Comparison of ENCODE assay signal across 11 cellular contexts in genomic region chr14:102262894-102263462, GRCh38. TPM values are rescaled to one million over a fixed set of nuclear protein-coding genes. Genes with fewer than 3 reads are reported as not detected.
A peak's percentile ranks its signal among the peaks of the same experiment; 100 is the strongest.
DNase-seq lines count a peak whose midpoint lies in the region; ATAC-seq and TF ChIP-seq lines count a peak whose summit lies in the region.
"Had no signal": no experiment of that assay in that cellular context is flagged by ENCODE, and none has a peak within 500 bp of the region (broad histone marks: within the 10 kb centered on the region; RNA-seq: fewer than 3 reads in every experiment).

No MANE protein-coding gene starts in this region.

- ATAC-seq in SK-N-SH treated with all-trans-retinoic acid at 6 μM for 48 hours (peak; percentile 79), left ventricle myocardium superior (peak; percentile 21)
- ATAC-seq in activated CD4-positive, alpha-beta T cell treated with anti-CD3 and anti-CD28 coated beads for 36 hours: no peak
- ATAC-seq: stimulated activated naive B cell treated with anti-CD40 and anti-IgM and Interleukin-4, amounts not matched to agents 10 μg/mL and 1 μg/mL and 100 μg/mL, for 72 hours had no signal

- CTCF ChIA-PET in MCF 10A (lab: Yijun Ruan, JAX): interaction anchor here (1.0 to 1.4 kb wide), 3 partner anchors 21 to 57 kb away, joined by 3 to 5 read pairs (median 4); no protein-coding TSS in a partner anchor
- CTCF ChIA-PET in activated CD4-positive, alpha-beta T cell treated with anti-CD3 and anti-CD28 coated beads for 36 hours (lab: Charles Lee): no interaction called here

- H3K36me3 Mint-ChIP-seq in MCF 10A (ENCODE audit: insufficient read depth, unreplicated experiment): peaks cover 11% of the 10 kb centered on the region
- no peaks in the 10 kb centered on the region for H3K36me3 Mint-ChIP-seq in activated CD4-positive, alpha-beta T cell treated with anti-CD3 and anti-CD28 coated beads for 36 hours (ENCODE audit: low read depth)
- H3K36me3 Mint-ChIP-seq: stimulated activated naive B cell treated with anti-CD40 and anti-IgM and Interleukin-4, amounts not matched to agents 10 μg/mL and 1 μg/mL and 100 μg/mL, for 72 hours had no signal

- intact Hi-C loops in MCF 10A (cut with micrococcal nuclease): no loop called here
- intact Hi-C loops in breast epithelium (cut with DNase I; ENCODE audit: low total_unique reads): no loop called here
- intact Hi-C loops in left ventricle myocardium superior (cut with micrococcal nuclease): no loop called here
- intact Hi-C loops in activated CD4-positive, alpha-beta T cell treated with anti-CD3 and anti-CD28 coated beads for 36 hours (cut with DNase I, micrococcal nuclease): no loop called here

- peaks cover 9% of the 10 kb centered on the region for H3K4me1 Mint-ChIP-seq in MCF 10A (ENCODE audit: insufficient read depth, unreplicated experiment)
- no peaks in the 10 kb centered on the region for H3K4me1 Mint-ChIP-seq in activated CD4-positive, alpha-beta T cell treated with anti-CD3 and anti-CD28 coated beads for 36 hours
- H3K4me1 Mint-ChIP-seq: stimulated activated naive B cell treated with anti-CD40 and anti-IgM and Interleukin-4, amounts not matched to agents 10 μg/mL and 1 μg/mL and 100 μg/mL, for 72 hours had no signal

- H3K27ac Mint-ChIP-seq in MCF 10A (ENCODE audit: low read depth, unreplicated experiment): peak overlapping the region; percentile 84
- no peak overlapping the region for H3K27ac Mint-ChIP-seq in activated CD4-positive, alpha-beta T cell treated with anti-CD3 and anti-CD28 coated beads for 36 hours
- H3K27ac Mint-ChIP-seq: stimulated activated naive B cell treated with anti-CD40 and anti-IgM and Interleukin-4, amounts not matched to agents 10 μg/mL and 1 μg/mL and 100 μg/mL, for 72 hours had no signal

- H3K4me3 Mint-ChIP-seq in MCF 10A (ENCODE audit: unreplicated experiment): peak overlapping the region; percentile 30
- H3K4me3 Mint-ChIP-seq in activated CD4-positive, alpha-beta T cell treated with anti-CD3 and anti-CD28 coated beads for 36 hours: no peak overlapping the region
- H3K4me3 Mint-ChIP-seq: stimulated activated naive B cell treated with anti-CD40 and anti-IgM and Interleukin-4, amounts not matched to agents 10 μg/mL and 1 μg/mL and 100 μg/mL, for 72 hours had no signal

- BruUV-seq in MCF 10A (replicated peaks; lab: Mats Ljungman, UMichigan): no TSS peak

- H3K27me3 ChIP-seq in breast epithelium: no peaks in the 10 kb centered on the region
- H3K27me3 ChIP-seq: esophagus muscularis mucosa, pancreas had no signal

- peak overlapping the region in 1 of 2 donors; percentile 21 for H3K27ac ChIP-seq in breast epithelium
- H3K27ac ChIP-seq: esophagus muscularis mucosa, pancreas had no signal

- no peak for TF ChIP-seq POLR2A in breast epithelium (IDR thresholded peaks at IDR 0.05)

- H3K4me3 ChIP-seq in breast epithelium: no peak overlapping the region
- H3K4me3 ChIP-seq: esophagus muscularis mucosa, pancreas had no signal

- TF ChIP-seq CTCF in MCF 10A (IDR thresholded peaks at IDR 0.05; ENCODE audit: unreplicated experiment): no peak
- TF ChIP-seq CTCF in breast epithelium (IDR thresholded peaks at IDR 0.05): no peak

- H3K27me3 Mint-ChIP-seq in MCF 10A (ENCODE audit: insufficient read depth, unreplicated experiment): no peaks in the 10 kb centered on the region
- H3K27me3 Mint-ChIP-seq in activated CD4-positive, alpha-beta T cell treated with anti-CD3 and anti-CD28 coated beads for 36 hours: no peaks in the 10 kb centered on the region

- H3K4me1 ChIP-seq in breast epithelium: peaks cover 0 to 6% of the 10 kb centered on the region in 2 donors

- no peaks in the 10 kb centered on the region for H3K36me3 ChIP-seq in breast epithelium
- H3K36me3 ChIP-seq: esophagus muscularis mucosa, pancreas had no signal

- H3K9me3 ChIP-seq in breast epithelium: no peaks in the 10 kb centered on the region
- H3K9me3 ChIP-seq: esophagus muscularis mucosa, pancreas had no signal

- DNase-seq in MCF 10A (ENCODE audit: unreplicated experiment) (peak; percentile 54), breast epithelium (ENCODE audit: low spot score in 2 of 2) (no peak), left ventricle myocardium superior (peak; percentile 42), LoVo (ENCODE audit: low spot score) (no peak), occipital lobe (lab: John Stamatoyannopoulos, UW) (no peak)
- DNase-seq in activated CD4-positive, alpha-beta T cell treated with anti-CD3 and anti-CD28 coated beads, Interleukin-2, amount 50 U/mL, for 1 hour: no peak
- DNase-seq in activated CD4-positive, alpha-beta T cell treated with anti-CD3 and anti-CD28 coated beads for 36 hours: no peak
- DNase-seq: pancreas; stimulated activated naive B cell treated with anti-CD40 and anti-IgM and Interleukin-4, amounts not matched to agents 10 μg/mL and 1 μg/mL and 100 μg/mL, for 72 hours had no signal

- POLR2A ChIA-PET in MCF 10A (lab: Yijun Ruan, JAX): interaction anchor here (1.0 to 1.8 kb wide), 3 partner anchors 41 to 54 kb away, joined by 3 to 4 read pairs (median 3); no protein-coding TSS in a partner anchor
- POLR2A ChIA-PET in activated CD4-positive, alpha-beta T cell treated with anti-CD3 and anti-CD28 coated beads for 36 hours (lab: Charles Lee): no interaction called here

- H3K9me3 Mint-ChIP-seq in MCF 10A (ENCODE audit: unreplicated experiment): no peaks in the 10 kb centered on the region
- H3K9me3 Mint-ChIP-seq in activated CD4-positive, alpha-beta T cell treated with anti-CD3 and anti-CD28 coated beads for 36 hours (ENCODE audit: low read depth): no peaks in the 10 kb centered on the region
- H3K9me3 Mint-ChIP-seq: stimulated activated naive B cell treated with anti-CD40 and anti-IgM and Interleukin-4, amounts not matched to agents 10 μg/mL and 1 μg/mL and 100 μg/mL, for 72 hours had no signal

TF ChIP-seq in SK-N-SH treated with all-trans-retinoic acid at 6 μM for 48 hours, 23 proteins besides CTCF, POLR2A, EP300 and RAD21 (continues in another document):
- peak; percentile 79; the same call in 1 of the 2 replicates for TF ChIP-seq ZFP3 (CRISPR knock-in tag; IDR thresholded peaks at IDR 0.05)
- TF ChIP-seq ESRRG (CRISPR knock-in tag; IDR thresholded peaks at IDR 0.05): no peak
- TF ChIP-seq RARB (CRISPR knock-in tag; IDR thresholded peaks at IDR 0.05): no peak
- no peak for TF ChIP-seq SNAI2 (CRISPR knock-in tag; IDR thresholded peaks at IDR 0.05)
- no peak for TF ChIP-seq POU6F1 (CRISPR knock-in tag; IDR thresholded peaks at IDR 0.05; ENCODE audit: borderline replicate concordance, low read depth)
- TF ChIP-seq BACH2 (CRISPR knock-in tag; IDR thresholded peaks at IDR 0.05; ENCODE audit: borderline replicate concordance): no peak
- TF ChIP-seq ARNTL (CRISPR knock-in tag; IDR thresholded peaks at IDR 0.05; ENCODE audit: borderline replicate concordance, low read depth): no peak
- peak; percentile 23; the same call in 1 of the 2 replicates for TF ChIP-seq ZNF70 (CRISPR knock-in tag; IDR thresholded peaks at IDR 0.05)
- TF ChIP-seq PPARA (CRISPR knock-in tag; IDR thresholded peaks at IDR 0.05; ENCODE audit: borderline replicate concordance): no peak
- no peak for TF ChIP-seq ZNF565 (CRISPR knock-in tag; conservative IDR thresholded peaks at IDR 0.05; ENCODE audit: low read depth)
- no peak for TF ChIP-seq ISL1 (CRISPR knock-in tag; IDR thresholded peaks at IDR 0.05)
- TF ChIP-seq OSR1 (CRISPR knock-in tag; IDR thresholded peaks at IDR 0.05): no peak
- TF ChIP-seq GLIS3 (CRISPR knock-in tag; IDR thresholded peaks at IDR 0.05): no peak
- TF ChIP-seq TCF4 (CRISPR knock-in tag; IDR thresholded peaks at IDR 0.05; ENCODE audit: borderline replicate concordance): no peak
- peak; percentile 54; the same call in 1 of the 2 replicates for TF ChIP-seq ZNF8 (CRISPR knock-in tag; IDR thresholded peaks at IDR 0.05)
- no peak for TF ChIP-seq ZC3H10 (CRISPR knock-in tag; IDR thresholded peaks at IDR 0.05)
- 0 out of 2 replicates have a peak, but pooled peaks have one; percentile 46 for TF ChIP-seq CSDC2 (CRISPR knock-in tag; IDR thresholded peaks at IDR 0.05)
- no peak for TF ChIP-seq TOX (CRISPR knock-in tag; IDR thresholded peaks at IDR 0.05; ENCODE audit: borderline replicate concordance)
- TF ChIP-seq CREB5 (CRISPR knock-in tag; IDR thresholded peaks at IDR 0.05; ENCODE audit: low read depth): no peak

RNA-seq across cellular contexts. Expression of gene MOK, which starts 42.0 kb away (rescaled TPM):
- total RNA-seq in MCF 10A (2022): 61.7 and 98.9 TPM in 2 replicates
- total RNA-seq in breast epithelium: 10 to 100 TPM; 13.0 to 29.0 (median 23.9) TPM
- 10.9 TPM for total RNA-seq in left ventricle myocardium superior
- total RNA-seq in occipital lobe: 28.1 TPM
- 1 to 10 TPM; 6.5 to 6.6 TPM for total RNA-seq in activated CD4-positive, alpha-beta T cell treated with anti-CD3 and anti-CD28 coated beads for 36 hours

RNA-seq across cellular contexts. Expression of gene ZNF839, which starts 56.6 kb away (rescaled TPM):
- total RNA-seq in MCF 10A (2022) (20.3 and 23.0 TPM in 2 replicates), breast epithelium (10 to 100 TPM in 2 of 3 donors, 1 to 10 TPM in 1; 8.5 to 16.8 (median 15.4) TPM), left ventricle myocardium superior (7.4 TPM), occipital lobe (12.6 TPM)
- 10 to 100 TPM; 15.4 to 16.4 TPM for total RNA-seq in activated CD4-positive, alpha-beta T cell treated with anti-CD3 and anti-CD28 coated beads for 36 hours

Comparison
In these comparisons a context has a peak if more than half of its experiments do, and no peak if none do; other contexts are left out.
1. DNase-seq: peak in MCF 10A (single experiment) and left ventricle myocardium superior (single experiment); none in breast epithelium (0 of 2), LoVo (single experiment), activated CD4-positive, alpha-beta T cell treated with anti-CD3 and anti-CD28 coated beads, Interleukin-2, amount 50 U/mL, for 1 hour (single experiment), occipital lobe (single experiment) and activated CD4-positive, alpha-beta T cell treated with anti-CD3 and anti-CD28 coated beads for 36 hours (single experiment).